ENCODE assay signal across 15 cellular contexts in the genomic region with DNA sequence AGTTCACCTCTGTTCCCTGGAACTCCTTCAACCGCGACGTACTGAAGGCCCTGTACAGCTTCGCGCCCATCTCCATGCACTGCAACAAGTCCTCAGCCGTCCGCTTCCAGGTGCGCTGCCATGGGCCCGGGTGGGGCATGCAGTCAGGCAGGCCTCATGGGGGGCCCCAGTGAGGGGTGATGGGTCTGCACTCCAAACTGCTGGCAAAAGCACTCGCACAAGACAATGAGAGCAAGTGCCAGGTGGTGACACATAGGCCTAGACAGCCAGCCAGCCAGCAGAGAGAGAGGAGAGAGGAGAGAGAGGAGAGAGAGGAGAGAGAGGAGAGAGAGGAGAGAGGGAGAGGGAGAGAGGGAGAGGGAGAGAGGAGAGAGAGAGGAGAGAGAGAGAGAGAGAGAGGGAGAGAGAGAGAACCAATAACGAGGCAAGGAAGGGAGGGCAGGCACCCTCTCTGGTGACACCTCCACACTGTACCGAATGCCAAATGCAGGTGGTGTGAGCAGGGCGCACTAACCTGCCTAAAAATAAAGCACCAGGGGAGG. TPM values are rescaled to one million over a fixed set of nuclear protein-coding genes. Genes with fewer than 3 reads are reported as not detected.
DNase-seq lines count a peak whose midpoint lies in the region; ATAC-seq, FAIRE-seq and TF ChIP-seq lines count a peak whose summit lies in the region.
"Had no signal": no experiment of that assay in that cellular context is flagged by ENCODE, and none has a peak within 500 bp of the region (broad histone marks: within the 10 kb centered on the region; RNA-seq: fewer than 3 reads in every experiment).

No MANE protein-coding gene starts in this region.

- intact Hi-C loops in OCI-LY7 (cut with micrococcal nuclease; ENCODE audit: unreplicated experiment): loop anchor here (5.0 kb wide), 1 partner anchor 60 kb away; no protein-coding TSS in a partner anchor
- intact Hi-C loops in HepG2 (cut with micrococcal nuclease; ENCODE audit: unreplicated experiment): no loop called here

- no peaks in the 10 kb centered on the region for H3K36me3 Mint-ChIP-seq in activated CD4-positive, alpha-beta memory T cell treated with anti-CD3 and anti-CD28 coated beads, Interleukin-2, amount 10 ng/mL, durations not matched to agents 7 days and 5 days (ENCODE audit: low read depth)
- H3K36me3 Mint-ChIP-seq: CD4-positive, alpha-beta memory T cell had no signal

- WGBS in HepG2 (ENCODE audit: low lambda C conversion rate): 65% methylated on average over 13 of the region's 13 CpGs

- TF ChIP-seq CTCF in OCI-LY7 (conservative IDR thresholded peaks at IDR 0.05; ENCODE audit: low read length): no peak
- no peak for TF ChIP-seq CTCF in HepG2 (CRISPR knock-in tag; IDR thresholded peaks at IDR 0.05)

- no peak overlapping the region for H3K27ac Mint-ChIP-seq in activated CD4-positive, alpha-beta memory T cell treated with anti-CD3 and anti-CD28 coated beads, Interleukin-2, amount 10 ng/mL, durations not matched to agents 7 days and 5 days
- H3K27ac Mint-ChIP-seq: nephron had no signal

- H2AFZ ChIP-seq in OCI-LY7 (ENCODE audit: low read length) (no peak overlapping the region), HepG2 (ENCODE audit: low read length) (no peak overlapping the region)

- TF ChIP-seq RAD21 in HepG2 (CRISPR knock-in tag; IDR thresholded peaks at IDR 0.05): no peak

- H3K4me2 ChIP-seq in OCI-LY7 (ENCODE audit: low read length): no peak overlapping the region
- no peak overlapping the region for H3K4me2 ChIP-seq in HepG2 (ENCODE audit: low read depth, low read length)

- H3K79me2 ChIP-seq in OCI-LY7 (ENCODE audit: insufficient read depth, low read depth, low read length) (no peaks in the 10 kb centered on the region), HepG2 (ENCODE audit: insufficient read depth, low read length) (no peaks in the 10 kb centered on the region)

- no peak overlapping the region for H3K4me3 Mint-ChIP-seq in activated CD4-positive, alpha-beta memory T cell treated with anti-CD3 and anti-CD28 coated beads, Interleukin-2, amount 10 ng/mL, durations not matched to agents 7 days and 5 days

- FAIRE-seq in HepG2 (lab: Jason Lieb, UNC): no peak
- FAIRE-seq: endometrium had no signal

- peaks cover 1 to 15% of the 10 kb centered on the region in 2 experiments; a peak in 2 of 5 replicates for H3K27me3 ChIP-seq in HepG2 (ENCODE audit: control insufficient read depth in 1 of 2, insufficient read depth in 2 of 2, low read length in 2 of 2)

- no peak for TF ChIP-seq POLR2A in HepG2 (IDR thresholded peaks at IDR 0.05; ENCODE audit: insufficient read depth in 1 of 2, low read depth in 2 of 2, low read length in 2 of 2)

- CTCF ChIA-PET in OCI-LY7 (lab: Charles Lee; ENCODE audit: unreplicated experiment): no interaction called here
- CTCF ChIA-PET in HepG2 (lab: Yijun Ruan, JAX; ENCODE audit: low intra/inter-chr PET ratio, low total read pairs): no interaction called here
- CTCF ChIA-PET in activated CD4-positive, alpha-beta memory T cell treated with anti-CD3 and anti-CD28 coated beads, Interleukin-2, amount 10 ng/mL, durations not matched to agents 7 days and 5 days (lab: Charles Lee): interaction anchor here (0.6 kb wide), 1 partner anchor 444 kb away, joined by 3 read pairs; no protein-coding TSS in a partner anchor

- in situ Hi-C loops in HepG2 (cut with HindIII; ENCODE audit: extremely low pct_ligation_motif_present, low pct_unique_long_range_greater_than_20kb): no loop called here

- no peaks in the 10 kb centered on the region for H3K4me1 Mint-ChIP-seq in activated CD4-positive, alpha-beta memory T cell treated with anti-CD3 and anti-CD28 coated beads, Interleukin-2, amount 10 ng/mL, durations not matched to agents 7 days and 5 days

- H3K27ac ChIP-seq in OCI-LY7 (ENCODE audit: low read depth, low read length, poor library complexity, severe bottlenecking): no peak overlapping the region
- no peak overlapping the region for H3K27ac ChIP-seq in HepG2 (ENCODE audit: extremely low read length, insufficient read depth, low read length)
- H3K27ac ChIP-seq: sigmoid colon had no signal

- ATAC-seq in HepG2 (no peak), GM18511 (IDR thresholded peaks at IDR 0.05; ENCODE audit: unreplicated experiment) (no peak)

- H3K4me3 ChIP-seq in OCI-LY7 (ENCODE audit: low read depth, low read length, poor library complexity, severe bottlenecking): no peak overlapping the region
- no peak overlapping the region for H3K4me3 ChIP-seq in HepG2 (replicated peaks in 1 of 3; ENCODE audit: insufficient read depth in 1 of 3, low read depth in 2 of 3, low read length in 3 of 3)
- H3K4me3 ChIP-seq: sigmoid colon had no signal

- no peaks in the 10 kb centered on the region for H3K9me3 Mint-ChIP-seq in activated CD4-positive, alpha-beta memory T cell treated with anti-CD3 and anti-CD28 coated beads, Interleukin-2, amount 10 ng/mL, durations not matched to agents 7 days and 5 days
- H3K9me3 Mint-ChIP-seq: CD4-positive, alpha-beta memory T cell; nephron had no signal

- POLR2A ChIA-PET in OCI-LY7 (lab: Charles Lee) (no interaction called here), HepG2 (lab: Yijun Ruan, JAX) (no interaction called here)
- POLR2A ChIA-PET in activated CD4-positive, alpha-beta memory T cell treated with anti-CD3 and anti-CD28 coated beads, Interleukin-2, amount 10 ng/mL, durations not matched to agents 7 days and 5 days (lab: Charles Lee): no interaction called here

- no peak for TF ChIP-seq EP300 in HepG2 (IDR thresholded peaks at IDR 0.05; ENCODE audit: low read depth in 2 of 2, low read length in 2 of 2)
- no peak for TF ChIP-seq EP300 in HepG2 (CRISPR knock-in tag; IDR thresholded peaks at IDR 0.05; ENCODE audit: borderline replicate concordance)

- H3K9ac ChIP-seq in HepG2 (ENCODE audit: insufficient read depth, low read depth, low read length): no peak overlapping the region

- DNase-seq in DMS153 treated with DMSO at 0.1 percent for 48 hours (lab: John Stamatoyannopoulos, UW; ENCODE audit: unreplicated experiment) (peak; percentile 17), NCI-H1092 (lab: John Stamatoyannopoulos, UW) (peak; percentile 66), OCI-LY7 (ENCODE audit: low spot score) (peak; percentile 32), HepG2 (ENCODE audit: low spot score) (no peak), occipital lobe (lab: John Stamatoyannopoulos, UW) (no peak)
- DNase-seq in activated CD4-positive, alpha-beta memory T cell treated with anti-CD3 and anti-CD28 coated beads, Interleukin-2, amount 10 ng/mL, durations not matched to agents 7 days and 5 days: no peak
- DNase-seq: left cardiac atrium; NK-92 treated with Interleukin-12 subunit alpha and Interleukin-12 subunit beta, amount 100 ng/mL, for 24 hours; sigmoid colon had no signal

- H3K9me2 ChIP-seq in OCI-LY7 (ENCODE audit: insufficient read depth, low read length): no peaks in the 10 kb centered on the region

- H3K4me1 ChIP-seq in OCI-LY7 (ENCODE audit: insufficient read depth, low read length, poor library complexity, severe bottlenecking): peaks cover 7% of the 10 kb centered on the region
- H3K4me1 ChIP-seq in HepG2 (ENCODE audit: insufficient read depth, low read length): peaks cover 44% of the 10 kb centered on the region

- no peaks in the 10 kb centered on the region for H3K36me3 ChIP-seq in OCI-LY7 (ENCODE audit: insufficient read depth, low read length)
- no peaks in the 10 kb centered on the region for H3K36me3 ChIP-seq in HepG2 (replicated peaks in 1 of 2; ENCODE audit: control insufficient read depth in 1 of 2, insufficient read depth in 2 of 2, low read length in 2 of 2)
- H3K36me3 ChIP-seq: sigmoid colon had no signal

- peaks cover 46% of the 10 kb centered on the region for H3K27me3 Mint-ChIP-seq in activated CD4-positive, alpha-beta memory T cell treated with anti-CD3 and anti-CD28 coated beads, Interleukin-2, amount 10 ng/mL, durations not matched to agents 7 days and 5 days

- H4K20me1 ChIP-seq in OCI-LY7 (ENCODE audit: insufficient read depth, low read length): no peaks in the 10 kb centered on the region
- H4K20me1 ChIP-seq in HepG2 (ENCODE audit: insufficient read depth, low read length): no peaks in the 10 kb centered on the region

- H3K9me3 ChIP-seq in OCI-LY7 (ENCODE audit: low read length) (no peaks in the 10 kb centered on the region), HepG2 (ENCODE audit: low read length) (no peaks in the 10 kb centered on the region)
- H3K9me3 ChIP-seq: sigmoid colon had no signal

- no TSS peak for BruUV-seq in OCI-LY7 (replicated peaks; lab: Mats Ljungman, UMichigan)
- BruUV-seq in HepG2 (replicated peaks; lab: Mats Ljungman, UMichigan): no TSS peak

RNA-seq across cellular contexts. Expression of a gene that starts 21.0 kb away (rescaled TPM):
- total RNA-seq in OCI-LY7 (2014; rRNA removed; shearing (Covaris generic)): not detected in 2 replicates
- total RNA-seq in OCI-LY7 (2022): not detected in 2 replicates
- total RNA-seq in HepG2 (2016; rRNA removed; fragmentation: Illumina TruSeq; extraction: Trizol): not detected in 2 replicates
- total RNA-seq in HepG2 (2016; cell fraction: cytosol; rRNA removed; fragmentation: Illumina TruSeq; extraction: Trizol; ENCODE audit: low read depth): not detected in 2 replicates
- total RNA-seq in HepG2 (2016; cell fraction: insoluble cytoplasmic fraction; rRNA removed; fragmentation: Illumina TruSeq; extraction: Trizol): not detected in 2 replicates
- not detected in 2 replicates for total RNA-seq in HepG2 (2016; cell fraction: membrane; rRNA removed; fragmentation: Illumina TruSeq; extraction: Trizol)
- total RNA-seq in HepG2 (2016; cell fraction: nucleus; rRNA removed; fragmentation: Illumina TruSeq; extraction: Trizol): not detected in 2 replicates
- not detected in 2 replicates for polyA plus RNA-seq in HepG2 (2011; rRNA removed)
- polyA plus RNA-seq in HepG2 (2011; cell fraction: cytosol; rRNA removed): not detected in 2 replicates
- not detected in 2 replicates for polyA plus RNA-seq in HepG2 (2011; cell fraction: nucleus; rRNA removed)
- 1.5 and 1.6 TPM in 2 replicates for polyA plus RNA-seq in HepG2 (2012)
- not detected in 2 replicates for polyA plus RNA-seq in HepG2 (2016; cell fraction: cytosol; fragmentation: Illumina TruSeq; extraction: Trizol; ENCODE audit: low read depth)
- not detected in 2 replicates for polyA plus RNA-seq in HepG2 (2016; cell fraction: insoluble cytoplasmic fraction; fragmentation: Illumina TruSeq; extraction: Trizol; ENCODE audit: low read depth)
- not detected in 2 replicates for polyA plus RNA-seq in HepG2 (2016; cell fraction: membrane; fragmentation: Illumina TruSeq; extraction: Trizol; ENCODE audit: low read depth)
- not detected in 2 replicates for polyA plus RNA-seq in HepG2 (2016; cell fraction: nucleus; fragmentation: Illumina TruSeq; extraction: Trizol; ENCODE audit: insufficient read depth, low read depth)
- not detected in 2 replicates for polyA minus RNA-seq in HepG2 (2011; rRNA and poly(A)+ RNA removed; ENCODE audit: low replicate concordance)
- polyA minus RNA-seq in HepG2 (2011; cell fraction: cytosol; rRNA and poly(A)+ RNA removed): not detected in 2 replicates
- not detected in 2 replicates for polyA minus RNA-seq in HepG2 (2011; cell fraction: nucleus; rRNA and poly(A)+ RNA removed)
- not detected for total RNA-seq in activated CD4-positive, alpha-beta memory T cell treated with anti-CD3 and anti-CD28 coated beads, Interleukin-2, amount 10 ng/mL, durations not matched to agents 7 days and 5 days
- total RNA-seq in occipital lobe: not detected
- total RNA-seq: left cardiac atrium, sigmoid colon, SK-MEL-5, subcutaneous adipose tissue had no signal

RNA-seq across cellular contexts. Expression of a gene that starts 48.0 kb away (rescaled TPM):
- 7.8 and 8.9 TPM in 2 replicates for total RNA-seq in OCI-LY7 (2014; rRNA removed; shearing (Covaris generic))
- total RNA-seq in OCI-LY7 (2022) (2.6 and 3.6 TPM in 2 replicates), HepG2 (2016; rRNA removed; fragmentation: Illumina TruSeq; extraction: Trizol) (not detected in 2 replicates), occipital lobe (16.5 TPM)
- not detected in 2 replicates for total RNA-seq in HepG2 (2016; cell fraction: cytosol; rRNA removed; fragmentation: Illumina TruSeq; extraction: Trizol; ENCODE audit: low read depth)
- total RNA-seq in HepG2 (2016; cell fraction: insoluble cytoplasmic fraction; rRNA removed; fragmentation: Illumina TruSeq; extraction: Trizol): not detected in 2 replicates
- total RNA-seq in HepG2 (2016; cell fraction: membrane; rRNA removed; fragmentation: Illumina TruSeq; extraction: Trizol): not detected in 2 replicates
- not detected in 2 replicates for total RNA-seq in HepG2 (2016; cell fraction: nucleus; rRNA removed; fragmentation: Illumina TruSeq; extraction: Trizol)
- not detected in 2 replicates for polyA plus RNA-seq in HepG2 (2011; rRNA removed)
- not detected in 2 replicates for polyA plus RNA-seq in HepG2 (2011; cell fraction: cytosol; rRNA removed)
- not detected in 2 replicates for polyA plus RNA-seq in HepG2 (2011; cell fraction: nucleus; rRNA removed)
- polyA plus RNA-seq in HepG2 (2012): not detected in 2 replicates
- not detected in 2 replicates for polyA plus RNA-seq in HepG2 (2016; cell fraction: cytosol; fragmentation: Illumina TruSeq; extraction: Trizol; ENCODE audit: low read depth)
- polyA plus RNA-seq in HepG2 (2016; cell fraction: insoluble cytoplasmic fraction; fragmentation: Illumina TruSeq; extraction: Trizol; ENCODE audit: low read depth): not detected in 2 replicates
- not detected in 2 replicates for polyA plus RNA-seq in HepG2 (2016; cell fraction: membrane; fragmentation: Illumina TruSeq; extraction: Trizol; ENCODE audit: low read depth)
- polyA plus RNA-seq in HepG2 (2016; cell fraction: nucleus; fragmentation: Illumina TruSeq; extraction: Trizol; ENCODE audit: insufficient read depth, low read depth): not detected in 2 replicates
- polyA minus RNA-seq in HepG2 (2011; rRNA and poly(A)+ RNA removed; ENCODE audit: low replicate concordance): not detected in 2 replicates
- not detected in 2 replicates for polyA minus RNA-seq in HepG2 (2011; cell fraction: cytosol; rRNA and poly(A)+ RNA removed)
- not detected in 2 replicates for polyA minus RNA-seq in HepG2 (2011; cell fraction: nucleus; rRNA and poly(A)+ RNA removed)
- not detected for total RNA-seq in activated CD4-positive, alpha-beta memory T cell treated with anti-CD3 and anti-CD28 coated beads, Interleukin-2, amount 10 ng/mL, durations not matched to agents 7 days and 5 days
- total RNA-seq: CD4-positive, alpha-beta memory T cell; SK-MEL-5; subcutaneous adipose tissue had no signal
- polyA plus RNA-seq: CD4-positive, alpha-beta memory T cell had no signal

Comparison
In these comparisons a context has a peak if more than half of its experiments do, and no peak if none do; other contexts are left out.
1. DNase-seq: peak in DMS153 treated with DMSO at 0.1 percent for 48 hours (single experiment), NCI-H1092 (single experiment) and OCI-LY7 (single experiment); none in HepG2 (single experiment), activated CD4-positive, alpha-beta memory T cell treated with anti-CD3 and anti-CD28 coated beads, Interleukin-2, amount 10 ng/mL, durations not matched to agents 7 days and 5 days (single experiment) and occipital lobe (single experiment).